29 cellular contexts compared by ENCODE assay signal in the genomic region with DNA sequence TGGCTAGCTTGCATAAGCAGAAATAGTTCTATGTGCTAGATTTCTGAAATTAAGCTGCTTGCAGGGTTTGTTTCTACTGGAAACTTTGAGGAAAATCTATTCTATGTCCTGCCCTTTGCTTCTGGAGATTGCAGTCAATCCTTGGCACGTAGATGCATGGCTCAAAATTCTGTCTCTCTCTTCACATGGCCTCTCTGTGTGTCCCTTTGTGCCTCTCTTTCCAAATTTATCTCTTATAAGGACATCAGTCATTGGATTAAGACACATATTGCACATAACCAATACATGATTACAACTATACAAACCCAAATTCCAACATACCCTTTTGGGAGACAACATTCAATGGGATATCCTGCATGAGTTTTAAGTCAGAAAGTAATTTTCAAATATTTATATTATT.
"Had no signal": no experiment of that assay in that cellular context is flagged by ENCODE, and none has a peak within 500 bp of the region (broad histone marks: within the 10 kb centered on the region; RNA-seq: fewer than 3 reads in every experiment).

No MANE protein-coding gene starts in this region.

- FAIRE-seq: urothelium cell line had no signal

- H3K36me3 Mint-ChIP-seq: stimulated activated effector memory CD8-positive, alpha-beta T cell treated with anti-CD3 and anti-CD28 coated beads, Interleukin-12 subunit alpha, Interleukin-12 subunit beta, amount 100 ng/mL, for 72 hours; stimulated activated memory B cell treated with anti-CD40 and anti-IgM and Interleukin-4, amounts not matched to agents 10 μg/mL and 1 μg/mL and 100 μg/mL, for 72 hours; stimulated activated naive B cell treated with anti-CD40 and anti-IgM and Interleukin-4, amounts not matched to agents 10 μg/mL and 1 μg/mL and 100 μg/mL, for 72 hours; type B pancreatic cell had no signal

- H3K27me3 Mint-ChIP-seq: stimulated activated memory B cell treated with anti-CD40 and anti-IgM and Interleukin-4, amounts not matched to agents 10 μg/mL and 1 μg/mL and 100 μg/mL, for 72 hours; stimulated activated naive B cell treated with anti-CD40 and anti-IgM and Interleukin-4, amounts not matched to agents 10 μg/mL and 1 μg/mL and 100 μg/mL, for 72 hours; stimulated activated naive CD8-positive, alpha-beta T cell treated with anti-CD3 and anti-CD28 coated beads, Interleukin-15, amount 100 ng/mL, for 72 hours; stimulated activated naive CD8-positive, alpha-beta T cell treated with anti-CD3 and anti-CD28 coated beads, Interleukin-15, Interleukin-2, amounts not matched to agents 100 ng/mL and 50 ng/mL, for 24 hours; type B pancreatic cell had no signal

- H3K4me3 ChIP-seq: stomach, suprapubic skin, testis, thoracic aorta, thyroid gland, tibial artery, tibial nerve, transverse colon, upper lobe of left lung, upper lobe of right lung, uterus, vagina had no signal

- H3K9me3 Mint-ChIP-seq: stimulated activated naive CD8-positive, alpha-beta T cell treated with anti-CD3 and anti-CD28 coated beads, Interleukin-15, amount 100 ng/mL, for 72 hours; type B pancreatic cell had no signal

- H3K4me1 Mint-ChIP-seq: stimulated activated effector memory CD8-positive, alpha-beta T cell treated with anti-CD3 and anti-CD28 coated beads, Interleukin-12 subunit alpha, Interleukin-12 subunit beta, amount 100 ng/mL, for 72 hours; stimulated activated memory B cell treated with anti-CD40 and anti-IgM and Interleukin-4, amounts not matched to agents 10 μg/mL and 1 μg/mL and 100 μg/mL, for 72 hours; stimulated activated naive B cell treated with anti-CD40 and anti-IgM and Interleukin-4, amounts not matched to agents 10 μg/mL and 1 μg/mL and 100 μg/mL, for 72 hours; stimulated activated naive CD8-positive, alpha-beta T cell treated with anti-CD3 and anti-CD28 coated beads, Interleukin-15, amount 100 ng/mL, for 72 hours had no signal

- ATAC-seq: stimulated activated effector memory CD8-positive, alpha-beta T cell treated with anti-CD3 and anti-CD28 coated beads, Interleukin-12 subunit alpha, Interleukin-12 subunit beta, amount 100 ng/mL, for 72 hours; stimulated activated memory B cell treated with anti-CD40 and anti-IgM and Interleukin-4, amounts not matched to agents 10 μg/mL and 1 μg/mL and 100 μg/mL, for 72 hours; stimulated activated naive B cell treated with anti-CD40 and anti-IgM and Interleukin-4, amounts not matched to agents 10 μg/mL and 1 μg/mL and 100 μg/mL, for 72 hours; stimulated activated naive CD8-positive, alpha-beta T cell treated with anti-CD3 and anti-CD28 coated beads, Interleukin-15, amount 100 ng/mL, for 72 hours; stimulated activated naive CD8-positive, alpha-beta T cell treated with anti-CD3 and anti-CD28 coated beads, Interleukin-15, Interleukin-2, amounts not matched to agents 100 U/mL and 50 U/mL, for 24 hours; upper lobe of right lung had no signal

- H3K27me3 ChIP-seq: stomach, suprapubic skin, testis, thyroid gland, tibial artery, tibial nerve, transverse colon, upper lobe of left lung, upper lobe of right lung, uterus, vagina had no signal

- H3K4me1 ChIP-seq: stomach, suprapubic skin, testis, thyroid gland, tibial artery, tibial nerve, transverse colon, upper lobe of left lung, upper lobe of right lung, uterus, vagina had no signal

- DNase-seq: stimulated activated CD4-positive, alpha-beta T cell treated with anti-CD3 and anti-CD28 coated beads, Interleukin-2, amount 100 ng/mL, for 48 hours; stimulated activated CD4-positive, alpha-beta T cell treated with anti-CD3 and anti-CD28 coated beads, Interleukin-4, amount 100 ng/mL, for 1 hour; stimulated activated CD4-positive, alpha-beta T cell treated with anti-CD3 and anti-CD28 coated beads, Interleukin-4, amount 100 ng/mL, for 24 hours; stimulated activated CD4-positive, alpha-beta T cell treated with anti-CD3 and anti-CD28 coated beads, Interleukin-4, amount 100 ng/mL, for 4 hours; stimulated activated CD8-positive, alpha-beta memory T cell treated with anti-CD3 and anti-CD28 coated beads, Interleukin-4, amount 100 ng/mL, for 48 hours; stimulated activated naive B cell treated with anti-CD40 and anti-IgM and Interleukin-4, amounts not matched to agents 10 μg/mL and 1 μg/mL and 100 μg/mL, for 72 hours; stimulated activated naive CD4-positive, alpha-beta T cell; stimulated activated naive CD4-positive, alpha-beta T cell treated with Interleukin-2 at 50 U/mL for 16 hours; stimulated activated naive CD8-positive, alpha-beta T cell treated with anti-CD3 and anti-CD28 coated beads, Interleukin-15, amount 100 ng/mL, for 72 hours; stimulated activated naive CD8-positive, alpha-beta T cell treated with anti-CD3 and anti-CD28 coated beads, Interleukin-15, Interleukin-2, amounts not matched to agents 100 U/mL and 50 U/mL, for 24 hours; stomach; substantia nigra; testis; thyroid gland; tibial artery; transverse colon; trophoblast cell; upper lobe of left lung; upper lobe of right lung; uterus had no signal

- H3K4me3 Mint-ChIP-seq: stimulated activated effector memory CD8-positive, alpha-beta T cell treated with anti-CD3 and anti-CD28 coated beads, Interleukin-12 subunit alpha, Interleukin-12 subunit beta, amount 100 ng/mL, for 72 hours; stimulated activated memory B cell treated with anti-CD40 and anti-IgM and Interleukin-4, amounts not matched to agents 10 μg/mL and 1 μg/mL and 100 μg/mL, for 72 hours; stimulated activated naive B cell treated with anti-CD40 and anti-IgM and Interleukin-4, amounts not matched to agents 10 μg/mL and 1 μg/mL and 100 μg/mL, for 72 hours; stimulated activated naive CD8-positive, alpha-beta T cell treated with anti-CD3 and anti-CD28 coated beads, Interleukin-15, amount 100 ng/mL, for 72 hours; stimulated activated naive CD8-positive, alpha-beta T cell treated with anti-CD3 and anti-CD28 coated beads, Interleukin-15, Interleukin-2, amounts not matched to agents 100 ng/mL and 50 ng/mL, for 24 hours; type B pancreatic cell had no signal

- H3K36me3 ChIP-seq: stomach, suprapubic skin, thoracic aorta, thyroid gland, tibial artery, tibial nerve, transverse colon, upper lobe of left lung, upper lobe of right lung, uterus, vagina had no signal

- H3K27ac Mint-ChIP-seq: stimulated activated effector memory CD8-positive, alpha-beta T cell treated with anti-CD3 and anti-CD28 coated beads, Interleukin-12 subunit alpha, Interleukin-12 subunit beta, amount 100 ng/mL, for 72 hours; stimulated activated memory B cell treated with anti-CD40 and anti-IgM and Interleukin-4, amounts not matched to agents 10 μg/mL and 1 μg/mL and 100 μg/mL, for 72 hours; stimulated activated naive B cell treated with anti-CD40 and anti-IgM and Interleukin-4, amounts not matched to agents 10 μg/mL and 1 μg/mL and 100 μg/mL, for 72 hours; stimulated activated naive CD8-positive, alpha-beta T cell treated with anti-CD3 and anti-CD28 coated beads, Interleukin-15, amount 100 ng/mL, for 72 hours; stimulated activated naive CD8-positive, alpha-beta T cell treated with anti-CD3 and anti-CD28 coated beads, Interleukin-15, Interleukin-2, amounts not matched to agents 100 ng/mL and 50 ng/mL, for 24 hours; type B pancreatic cell had no signal

- H3K9me3 ChIP-seq: suprapubic skin, testis, thoracic aorta, thyroid gland, tibial artery, tibial nerve, upper lobe of left lung, upper lobe of right lung, uterus, vagina had no signal

- H3K27ac ChIP-seq: stomach, suprapubic skin, testis, thoracic aorta, thyroid gland, tibial artery, tibial nerve, transverse colon, upper lobe of left lung, upper lobe of right lung, uterus, vagina had no signal
